In genomic region chr4:1795304-1796195, GRCh38 we compare ENCODE assay signal across 1 cellular context.
TF ChIP-seq lines count a peak whose summit lies in the region.

No MANE protein-coding gene starts in this region.

TF ChIP-seq in HepG2, 621 proteins besides CTCF, POLR2A, EP300 and RAD21 (continued from another document and continues in another):
- TF ChIP-seq ZNF18 (CRISPR knock-in tag; IDR thresholded peaks at IDR 0.05; ENCODE audit: insufficient replicate concordance) (no peak), ZNF704 (CRISPR knock-in tag; IDR thresholded peaks at IDR 0.05; ENCODE audit: borderline replicate concordance) (0 out of 2 replicates have a peak, but pooled peaks have one; percentile 36), ZKSCAN8 (CRISPR knock-in tag; IDR thresholded peaks at IDR 0.05; ENCODE audit: borderline replicate concordance) (no peak), ZFP90 (CRISPR knock-in tag; IDR thresholded peaks at IDR 0.05; ENCODE audit: borderline replicate concordance) (peak; percentile 42; the same call in 1 of the 2 replicates), MED13 (CRISPR knock-in tag; IDR thresholded peaks at IDR 0.05) (peak; percentile 71), ONECUT2 (CRISPR knock-in tag; IDR thresholded peaks at IDR 0.05) (peak; percentile 51), KLF13 (CRISPR knock-in tag; IDR thresholded peaks at IDR 0.05) (no peak), ZSCAN5A (CRISPR knock-in tag; IDR thresholded peaks at IDR 0.05; ENCODE audit: borderline replicate concordance) (no peak), ZNF317 (CRISPR knock-in tag; IDR thresholded peaks at IDR 0.05) (peak; percentile 57; the same call in 1 of the 2 replicates), HNF4A (CRISPR knock-in tag; IDR thresholded peaks at IDR 0.05) (peak; percentile 98), TSC22D2 (CRISPR knock-in tag; IDR thresholded peaks at IDR 0.05; ENCODE audit: borderline replicate concordance) (peak; percentile 66; the same call in 1 of the 2 replicates), ZNF792 (CRISPR knock-in tag; IDR thresholded peaks at IDR 0.05) (0 out of 2 replicates have a peak, but pooled peaks have one; percentile 29), BCL6 (CRISPR knock-in tag; IDR thresholded peaks at IDR 0.05) (peak; percentile 82), ZNF180 (CRISPR knock-in tag; IDR thresholded peaks at IDR 0.05; ENCODE audit: borderline replicate concordance, low read depth) (0 out of 2 replicates have a peak, but pooled peaks have one; percentile 50), YEATS2 (CRISPR knock-in tag; IDR thresholded peaks at IDR 0.05; ENCODE audit: borderline replicate concordance) (0 out of 2 replicates have a peak, but pooled peaks have one; percentile 45), MTA1 (CRISPR knock-in tag; IDR thresholded peaks at IDR 0.05; ENCODE audit: borderline replicate concordance) (peak; percentile 98), ZNF768 (CRISPR knock-in tag; IDR thresholded peaks at IDR 0.05) (peak; percentile 43; the same call in 1 of the 2 replicates), ZNF562 (CRISPR knock-in tag; IDR thresholded peaks at IDR 0.05; ENCODE audit: borderline replicate concordance) (no peak), KDM1A (CRISPR knock-in tag; IDR thresholded peaks at IDR 0.05) (no peak), ZNF362 (CRISPR knock-in tag; IDR thresholded peaks at IDR 0.05; ENCODE audit: borderline replicate concordance) (0 out of 2 replicates have a peak, but pooled peaks have one; percentile 13), ZBTB46 (CRISPR knock-in tag; IDR thresholded peaks at IDR 0.05; ENCODE audit: borderline replicate concordance) (peak; percentile 96; the same call in 1 of the 2 replicates), HNF1A (IDR thresholded peaks at IDR 0.05; ENCODE audit: low read depth) (peak; percentile 93), HNF1A (CRISPR knock-in tag; IDR thresholded peaks at IDR 0.05; ENCODE audit: borderline replicate concordance) (peak; percentile 98), FOXJ3 (CRISPR knock-in tag; IDR thresholded peaks at IDR 0.05; ENCODE audit: borderline replicate concordance) (peak; percentile 57; the same call in 1 of the 2 replicates), IRF2 (CRISPR knock-in tag; IDR thresholded peaks at IDR 0.05) (peak; percentile 67; the same call in 1 of the 2 replicates), NRL (CRISPR knock-in tag; IDR thresholded peaks at IDR 0.05; ENCODE audit: borderline replicate concordance) (peak; percentile 58; the same call in 1 of the 2 replicates), BRD4 (CRISPR knock-in tag; IDR thresholded peaks at IDR 0.05) (0 out of 2 replicates have a peak, but pooled peaks have one; percentile 79), PTBP1 (IDR thresholded peaks at IDR 0.05; ENCODE audit: low read depth, low read length, poor library complexity, severe bottlenecking) (peak; percentile 92), ZBTB40 (IDR thresholded peaks at IDR 0.05) (no peak), ZBTB40 (CRISPR knock-in tag; IDR thresholded peaks at IDR 0.05) (0 out of 2 replicates have a peak, but pooled peaks have one; percentile 12), KAT8 (CRISPR knock-in tag; IDR thresholded peaks at IDR 0.05) (peak; percentile 76), REL (CRISPR knock-in tag; conservative IDR thresholded peaks at IDR 0.05) (no peak), ZNF414 (CRISPR knock-in tag; IDR thresholded peaks at IDR 0.05) (peak; percentile 71; the same call in 1 of the 2 replicates), ZBTB25 (CRISPR knock-in tag; IDR thresholded peaks at IDR 0.05) (peak; percentile 73)
